In genomic region chr2:160087854-160088745, GRCh38 we compare ENCODE assay signal across 9 cellular contexts.
DNase-seq lines count a peak whose midpoint lies in the region; ATAC-seq and TF ChIP-seq lines count a peak whose summit lies in the region.
"Had no signal": no experiment of that assay in that cellular context is flagged by ENCODE, and none has a peak within 500 bp of the region (broad histone marks: within the 10 kb centered on the region; RNA-seq: fewer than 3 reads in every experiment).

No MANE protein-coding gene starts in this region.

- no peak overlapping the region for H3K27ac Mint-ChIP-seq in nephron progenitor cell

- no peaks in the 10 kb centered on the region for H3K27me3 Mint-ChIP-seq in nephron progenitor cell (ENCODE audit: low read depth, poor library complexity)

- TF ChIP-seq CTCF in LNCAP (IDR thresholded peaks at IDR 0.05) = peak; percentile 25; the same call in 1 of the 2 replicates
- TF ChIP-seq CTCF in nephron progenitor cell (IDR thresholded peaks at IDR 0.05) = no peak

- no peak for ATAC-seq in activated CD4-positive, CD25-positive, alpha-beta regulatory T cell treated with anti-CD3 and anti-CD28 coated beads, Interleukin-2, amount 50 U/mL, for 24 hours

- no peak overlapping the region for H3K4me3 Mint-ChIP-seq in nephron progenitor cell

- DNase-seq in NCI-H446 (lab: John Stamatoyannopoulos, UW) (peak; percentile 24 to 50), NCI-H446 treated with DMSO at 0.1 percent for 48 hours (lab: John Stamatoyannopoulos, UW) (no peak), astrocyte of the hippocampus (ENCODE audit: low read depth, low spot score) (peak; percentile 41), nephron progenitor cell (peak; percentile 12), DMS153 (lab: John Stamatoyannopoulos, UW) (no peak), amygdala (lab: John Stamatoyannopoulos, UW) (no peak)
- DNase-seq: NCI-H1436 had no signal

- H3K9me3 Mint-ChIP-seq in nephron progenitor cell = peaks cover 83% of the 10 kb centered on the region

- no peaks in the 10 kb centered on the region for H3K4me1 Mint-ChIP-seq in nephron progenitor cell

- peaks cover 15% of the 10 kb centered on the region for H3K36me3 Mint-ChIP-seq in nephron progenitor cell (ENCODE audit: low read depth)

Comparison
In these comparisons a context has a peak if more than half of its experiments do, and no peak if none do; other contexts are left out.
1. DNase-seq: peak in NCI-H446 (2 of 2), astrocyte of the hippocampus (single experiment) and nephron progenitor cell (single experiment); none in NCI-H446 treated with DMSO at 0.1 percent for 48 hours (single experiment), DMS153 (single experiment) and amygdala (0 of 56).